In the genomic region with DNA sequence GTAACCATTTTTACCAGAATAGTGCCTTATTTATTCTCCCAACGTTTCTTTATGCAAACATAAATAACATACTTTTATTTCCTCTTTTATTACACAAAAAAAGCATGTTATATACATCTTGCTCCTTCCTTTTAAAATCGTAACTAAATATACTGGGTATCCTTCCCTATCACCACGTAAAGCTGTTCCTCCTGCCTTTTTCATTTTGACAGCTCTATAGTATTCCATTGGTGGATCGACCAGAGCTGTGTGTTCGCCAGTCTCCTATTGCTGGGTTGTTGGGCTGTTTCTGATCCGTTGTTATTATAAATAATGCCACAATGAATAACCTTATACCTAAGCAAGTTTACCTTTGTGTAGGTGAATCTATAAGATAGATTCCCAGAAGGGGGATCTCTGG, we compare ENCODE assay signal across 15 cellular contexts. TPM values are rescaled to one million over a fixed set of nuclear protein-coding genes. Genes with fewer than 3 reads are reported as not detected.
A peak's percentile ranks its signal among the peaks of the same experiment; 100 is the strongest.
DNase-seq lines count a peak whose midpoint lies in the region; ATAC-seq, FAIRE-seq and TF ChIP-seq lines count a peak whose summit lies in the region.
"Had no signal": no experiment of that assay in that cellular context is flagged by ENCODE, and none has a peak within 500 bp of the region (broad histone marks: within the 10 kb centered on the region; RNA-seq: fewer than 3 reads in every experiment).

No MANE protein-coding gene starts in this region.

- H3K27me3 ChIP-seq in DOHH2 (ENCODE audit: control insufficient read depth, low read length) (peaks cover 4% of the 10 kb centered on the region; the same call in 1 of the 2 replicates), K562 (ENCODE audit: control insufficient read depth in 2 of 2, insufficient read depth in 2 of 2, low read length in 2 of 2) (no peaks in the 10 kb centered on the region), uterus (no peaks in the 10 kb centered on the region)

- TF ChIP-seq EP300 in K562 (IDR thresholded peaks at IDR 0.05; ENCODE audit: low read length) = no peak

- no peak for FAIRE-seq in K562 (lab: Jason Lieb, UNC)
- FAIRE-seq: GM18507 had no signal

- H3K27ac ChIP-seq in DOHH2 (ENCODE audit: low read depth, low read length) = no peak overlapping the region
- no peak overlapping the region for H3K27ac ChIP-seq in K562 (ENCODE audit: extremely low read depth, low read depth, low read length)
- H3K27ac ChIP-seq in uterus = peak overlapping the region in 1 of 2 donors; percentile 12

- H3K4me1 Mint-ChIP-seq in nephron = peaks cover 30% of the 10 kb centered on the region

- H3K4me1 ChIP-seq in DOHH2 (ENCODE audit: control insufficient read depth, low read length) = peaks cover 20% of the 10 kb centered on the region
- H3K4me1 ChIP-seq in K562 (replicated peaks in 1 of 2; ENCODE audit: control insufficient read depth in 2 of 2, insufficient read depth in 2 of 2, low read length in 2 of 2) = peaks cover 30 to 31% of the 10 kb centered on the region in 2 experiments; a peak in 4 of 5 replicates
- peaks cover 0 to 3% of the 10 kb centered on the region in 2 donors for H3K4me1 ChIP-seq in uterus

- DNase-seq in K562 (ENCODE audit: extremely low read depth in 1 of 4, low spot score in 3 of 4) = no peak
- DNase-seq in uterus = no peak
- DNase-seq in erythroblast (lab: John Stamatoyannopoulos, UW) = no peak
- DNase-seq in NCI-H146 (lab: John Stamatoyannopoulos, UW) = no peak
- DNase-seq: GOT3, Kasumi-1, NCI-H1105, NCI-H1436 treated with DMSO at 0.1 percent for 48 hours, NCI-H510A, Right ventricle myocardium superior, T-cell had no signal

- TF ChIP-seq CTCF in DOHH2 (IDR thresholded peaks at IDR 0.05; ENCODE audit: low read depth, low read length, poor library complexity, severe bottlenecking) = no peak
- no peak for TF ChIP-seq CTCF in K562 (IDR thresholded peaks at IDR 0.05 in 2 of 3, conservative IDR thresholded peaks at IDR 0.05 in 1 of 3; ENCODE audit: insufficient read depth in 2 of 3, low read depth in 1 of 3, low read length in 3 of 3)
- TF ChIP-seq CTCF in nephron (IDR thresholded peaks at IDR 0.05; ENCODE audit: unreplicated experiment in 3 of 3) = no peak
- no peak for TF ChIP-seq CTCF in uterus (IDR thresholded peaks at IDR 0.05)

- no peaks in the 10 kb centered on the region for H3K9me3 Mint-ChIP-seq in nephron
- H3K9me3 Mint-ChIP-seq: T-cell had no signal

- no peaks in the 10 kb centered on the region for H3K9me2 ChIP-seq in DOHH2 (replicated peaks; ENCODE audit: control insufficient read depth, low read length)

- H3K4me3 ChIP-seq in DOHH2 (ENCODE audit: low read length) (no peak overlapping the region), K562 (no peak overlapping the region), uterus (no peak overlapping the region)

- H3F3A ChIP-seq in DOHH2 (ENCODE audit: control insufficient read depth, insufficient read depth) = peaks cover 5% of the 10 kb centered on the region; the same call in 1 of the 2 replicates

- H3K9ac ChIP-seq in K562 (ENCODE audit: insufficient read depth in 1 of 2, low read depth in 2 of 2, low read length in 2 of 2) = no peak overlapping the region

- intact Hi-C loops in K562 (cut with micrococcal nuclease) (no loop called here), uterus (cut with DNase I; ENCODE audit: low total_unique reads) (no loop called here)

- H3K79me2 ChIP-seq in DOHH2 (ENCODE audit: control insufficient read depth, low read length) (no peaks in the 10 kb centered on the region), K562 (ENCODE audit: control insufficient read depth, insufficient read depth, low read length) (no peaks in the 10 kb centered on the region)

- ATAC-seq in K562 (no peak), GM18867 (IDR thresholded peaks at IDR 0.05; ENCODE audit: unreplicated experiment) (no peak)
- ATAC-seq: T-cell had no signal

- no peaks in the 10 kb centered on the region for H3K9me1 ChIP-seq in K562 (ENCODE audit: control insufficient read depth, insufficient read depth, low read length)

- H3K27me3 Mint-ChIP-seq in nephron (ENCODE audit: low read depth) = peaks cover 3% of the 10 kb centered on the region
- H3K27me3 Mint-ChIP-seq: T-cell had no signal

- no peak for TF ChIP-seq RAD21 in K562 (CRISPR knock-in tag; conservative IDR thresholded peaks at IDR 0.05 in 1 of 2, IDR thresholded peaks at IDR 0.05 in 1 of 2)

- no peaks in the 10 kb centered on the region for H3K36me3 ChIP-seq in DOHH2 (ENCODE audit: control insufficient read depth, low read length)
- no peaks in the 10 kb centered on the region for H3K36me3 ChIP-seq in K562 (ENCODE audit: control insufficient read depth, insufficient read depth, low read length)
- H3K36me3 ChIP-seq in uterus = no peaks in the 10 kb centered on the region

- no peaks in the 10 kb centered on the region for H4K20me1 ChIP-seq in DOHH2 (ENCODE audit: control insufficient read depth, insufficient read depth, low read depth, low read length)
- H4K20me1 ChIP-seq in K562 (replicated peaks; ENCODE audit: control insufficient read depth, insufficient read depth, low read length) = no peaks in the 10 kb centered on the region

- TF ChIP-seq POLR2A in K562 (conservative IDR thresholded peaks at IDR 0.05) (no peak), uterus (IDR thresholded peaks at IDR 0.05) (no peak), erythroblast (IDR thresholded peaks at IDR 0.05; ENCODE audit: low read length) (no peak)

- no TSS peak for BruUV-seq in K562 (replicated peaks; lab: Mats Ljungman, UMichigan)

- H3K9me3 ChIP-seq in DOHH2 (ENCODE audit: control insufficient read depth, insufficient read depth, low read length) (no peaks in the 10 kb centered on the region), K562 (replicated peaks; ENCODE audit: control insufficient read depth, insufficient read depth, low read depth, low read length) (no peaks in the 10 kb centered on the region), uterus (no peaks in the 10 kb centered on the region)

- peak overlapping the region; percentile 18 to 64 (median 42) for H3K27ac Mint-ChIP-seq in nephron

- CTCF ChIA-PET in K562 (lab: Yijun Ruan, JAX; ENCODE audit: low intra/inter-chr PET ratio) = no interaction called here

- POLR2A ChIA-PET in K562 (lab: Yijun Ruan, JAX) = interaction anchor here (1.2 kb wide), 1 partner anchor 36 kb away, joined by 5 read pairs; no protein-coding TSS in a partner anchor

- no peak overlapping the region for H2AFZ ChIP-seq in K562 (ENCODE audit: low read depth, low read length)

- no peaks in the 10 kb centered on the region for H3K36me3 Mint-ChIP-seq in nephron (ENCODE audit: low read depth)

- in situ Hi-C loops in K562 (cut with MboI) = loop anchor here (5.0 kb wide), 1 partner anchor 35 kb away; no protein-coding TSS in a partner anchor

- H3K4me3 Mint-ChIP-seq in nephron = no peak overlapping the region
- H3K4me3 Mint-ChIP-seq: T-cell had no signal

- 50% methylated on average over 6 of the region's 6 CpGs for WGBS in K562 (ENCODE audit: insufficient coverage, low coverage, missing lambda C conversion rate)

- H3K4me2 ChIP-seq in DOHH2 (ENCODE audit: low read length) = peak overlapping the region; percentile 54
- H3K4me2 ChIP-seq in K562 (ENCODE audit: insufficient read depth, low read length) = no peak overlapping the region

TF ChIP-seq in K562, 482 proteins besides CTCF, POLR2A, EP300 and RAD21:
- TF ChIP-seq ZNF174 (CRISPR knock-in tag; IDR thresholded peaks at IDR 0.05) (no peak), ZNF146 (CRISPR knock-in tag; IDR thresholded peaks at IDR 0.05; ENCODE audit: unreplicated experiment) (peak; percentile 75)
- TF ChIP-seq, protein P1, sequence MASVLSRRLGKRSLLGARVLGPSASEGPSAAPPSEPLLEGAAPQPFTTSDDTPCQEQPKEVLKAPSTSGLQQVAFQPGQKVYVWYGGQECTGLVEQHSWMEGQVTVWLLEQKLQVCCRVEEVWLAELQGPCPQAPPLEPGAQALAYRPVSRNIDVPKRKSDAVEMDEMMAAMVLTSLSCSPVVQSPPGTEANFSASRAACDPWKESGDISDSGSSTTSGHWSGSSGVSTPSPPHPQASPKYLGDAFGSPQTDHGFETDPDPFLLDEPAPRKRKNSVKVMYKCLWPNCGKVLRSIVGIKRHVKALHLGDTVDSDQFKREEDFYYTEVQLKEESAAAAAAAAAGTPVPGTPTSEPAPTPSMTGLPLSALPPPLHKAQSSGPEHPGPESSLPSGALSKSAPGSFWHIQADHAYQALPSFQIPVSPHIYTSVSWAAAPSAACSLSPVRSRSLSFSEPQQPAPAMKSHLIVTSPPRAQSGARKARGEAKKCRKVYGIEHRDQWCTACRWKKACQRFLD (CRISPR knock-in tag; IDR thresholded peaks at IDR 0.05) = 0 out of 2 replicates have a peak, but pooled peaks have one; percentile 0

RNA-seq across cellular contexts. Expression of a gene that starts 46.9 kb away (rescaled TPM):
- 77.6 and 145 TPM in 2 replicates for total RNA-seq in K562 (2011; cell fraction: chromatin; rRNA removed; ENCODE audit: low replicate concordance)
- 121 and 123 TPM in 2 replicates for total RNA-seq in K562 (2011; cell fraction: nucleolus; rRNA removed)
- total RNA-seq in K562 (2011; cell fraction: nucleoplasm; rRNA removed) = 99.0 and 108 TPM in 2 replicates
- total RNA-seq in K562 (2014; rRNA removed) (19.9 and 27.1 TPM in 2 replicates), K562 (2014; rRNA removed; fragmentation: Illumina TruSeq; extraction: Trizol) (10.5 and 12.2 TPM in 2 replicates), K562 (2015; rRNA removed; fragmentation: Illumina TruSeq; extraction: Trizol) (10.0 and 11.1 TPM in 2 replicates), K562 (2021) (42.9 and 44.6 TPM in 2 replicates), uterus (10 to 100 TPM in 2 of 4 donors, 1 to 10 TPM in 2; 2.1 to 74.1 (median 30.3) TPM)
- polyA plus RNA-seq in K562 (2011; rRNA removed) (11.2 and 19.0 TPM in 2 replicates), K562 (2014; fragmentation: Illumina TruSeq; extraction: Trizol) (16.0 and 19.8 TPM in 2 replicates), K562 (2014; fragmentation: Nextera tagmentation; extraction: Ambion mirVana) (1 to 10 TPM; 1.4 to 1.6 TPM), K562 (2014; rRNA removed) (19.3 and 20.2 TPM in 2 replicates)
- polyA plus RNA-seq in K562 (2011; cell fraction: cytosol; rRNA removed) = 17.3 and 19.2 TPM in 2 replicates
- polyA plus RNA-seq in K562 (2011; cell fraction: nucleus; rRNA removed) = 47.9 and 67.4 TPM in 2 replicates
- polyA plus RNA-seq in K562 (2012) = 25.5 and 32.6 TPM in 2 replicates
- polyA minus RNA-seq in K562 (2011; rRNA and poly(A)+ RNA removed) = 16.3 and 21.0 TPM in 2 replicates
- 26.3 and 45.5 TPM in 2 replicates for polyA minus RNA-seq in K562 (2011; cell fraction: cytosol; rRNA and poly(A)+ RNA removed)
- 27.9 and 41.7 TPM in 2 replicates for polyA minus RNA-seq in K562 (2011; cell fraction: nucleus; rRNA and poly(A)+ RNA removed)
